16 cellular contexts compared by ENCODE assay signal in genomic region chr22:38638734-38639133, GRCh38. TPM values are rescaled to one million over a fixed set of nuclear protein-coding genes. Genes with fewer than 3 reads are reported as not detected.
"Had no signal": no experiment of that assay in that cellular context is flagged by ENCODE, and none has a peak within 500 bp of the region (broad histone marks: within the 10 kb centered on the region; RNA-seq: fewer than 3 reads in every experiment).

No MANE protein-coding gene starts in this region.

- DNase-seq: activated CD4-positive, alpha-beta T cell treated with anti-CD3 and anti-CD28 coated beads, Interleukin-2, amount 50 U/mL, for 1 hour; activated CD8-positive, alpha-beta memory T cell treated with anti-CD3 and anti-CD28 coated beads for 24 hours; activated naive CD4-positive, alpha-beta T cell; aorta; dermis blood vessel endothelial cell; gastrocnemius medialis; heart right ventricle; naive thymus-derived CD8-positive, alpha-beta T cell; nucleus accumbens; stimulated activated naive CD8-positive, alpha-beta T cell treated with anti-CD3 and anti-CD28 coated beads, Interleukin-15, amount 100 ng/mL, for 72 hours; SW 1271; upper lobe of right lung had no signal

- H3K9me3 ChIP-seq: breast epithelium, gastrocnemius medialis, heart right ventricle, prostate gland, spleen, upper lobe of right lung had no signal

- H3K9me3 Mint-ChIP-seq: naive thymus-derived CD8-positive, alpha-beta T cell; stimulated activated naive CD8-positive, alpha-beta T cell treated with anti-CD3 and anti-CD28 coated beads, Interleukin-15, amount 100 ng/mL, for 72 hours had no signal

- H3K36me3 Mint-ChIP-seq: naive thymus-derived CD8-positive, alpha-beta T cell had no signal

- H3K36me3 ChIP-seq: breast epithelium, gastrocnemius medialis, prostate gland, spleen, upper lobe of right lung had no signal

- H3K27ac ChIP-seq: breast epithelium, gastrocnemius medialis, heart right ventricle, prostate gland, spleen, upper lobe of right lung had no signal

- H3K27me3 Mint-ChIP-seq: stimulated activated naive CD8-positive, alpha-beta T cell treated with anti-CD3 and anti-CD28 coated beads, Interleukin-15, amount 100 ng/mL, for 72 hours had no signal

- H3K4me1 ChIP-seq: breast epithelium, gastrocnemius medialis, heart right ventricle, prostate gland, spleen, upper lobe of right lung had no signal

- H3K4me1 Mint-ChIP-seq: naive thymus-derived CD8-positive, alpha-beta T cell; stimulated activated naive CD8-positive, alpha-beta T cell treated with anti-CD3 and anti-CD28 coated beads, Interleukin-15, amount 100 ng/mL, for 72 hours had no signal

- H3K27me3 ChIP-seq: breast epithelium, gastrocnemius medialis, heart right ventricle, spleen, upper lobe of right lung had no signal

- H3K4me3 ChIP-seq: breast epithelium, gastrocnemius medialis, heart right ventricle, prostate gland, spleen, upper lobe of right lung had no signal

- H3K27ac Mint-ChIP-seq: naive thymus-derived CD8-positive, alpha-beta T cell; stimulated activated naive CD8-positive, alpha-beta T cell treated with anti-CD3 and anti-CD28 coated beads, Interleukin-15, amount 100 ng/mL, for 72 hours had no signal

- H3K4me3 Mint-ChIP-seq: naive thymus-derived CD8-positive, alpha-beta T cell; stimulated activated naive CD8-positive, alpha-beta T cell treated with anti-CD3 and anti-CD28 coated beads, Interleukin-15, amount 100 ng/mL, for 72 hours had no signal

RNA-seq across cellular contexts. Expression of gene FAM227A, which starts 17.5 kb away (rescaled TPM):
- total RNA-seq: mononuclear cell had no signal
- polyA plus RNA-seq: naive thymus-derived CD8-positive, alpha-beta T cell had no signal
